In genomic region chr20:46179811-46180326, GRCh38 we compare ENCODE assay signal across 14 cellular contexts.
"Had no signal": no experiment of that assay in that cellular context is flagged by ENCODE, and none has a peak within 500 bp of the region (broad histone marks: within the 10 kb centered on the region; RNA-seq: fewer than 3 reads in every experiment).

No MANE protein-coding gene starts in this region.

- H3K4me1 Mint-ChIP-seq: neural crest cell; stimulated activated naive CD8-positive, alpha-beta T cell treated with anti-CD3 and anti-CD28 coated beads, Interleukin-15, amount 100 ng/mL, for 72 hours had no signal

- H3K9me3 ChIP-seq: breast epithelium, heart left ventricle, psoas muscle, upper lobe of left lung had no signal

- DNase-seq: activated CD4-positive, alpha-beta T cell treated with anti-CD3 and anti-CD28 coated beads, Interleukin-2, amount 50 U/mL, for 1 hour; anterior cingulate cortex; foreskin melanocyte; heart left ventricle; immature natural killer cell; midbrain; psoas muscle; stimulated activated naive CD8-positive, alpha-beta T cell treated with anti-CD3 and anti-CD28 coated beads, Interleukin-15, amount 100 ng/mL, for 72 hours; upper lobe of left lung had no signal

- H3K4me1 ChIP-seq: breast epithelium, psoas muscle had no signal

- H3K27ac Mint-ChIP-seq: activated T-helper 1 cell treated with anti-CD3 and anti-CD28 coated beads, Interleukin-12 subunit alpha, Interleukin-12 subunit beta, Interleukin-2, Interleukin-4 antibody, amounts not matched to agents 30 ng/mL and 10 ng/mL and 1 ng/mL, durations not matched to agents 14 hours and 24 hours and 36 hours; immature natural killer cell; stimulated activated naive CD8-positive, alpha-beta T cell treated with anti-CD3 and anti-CD28 coated beads, Interleukin-15, amount 100 ng/mL, for 72 hours had no signal

- H3K36me3 ChIP-seq: breast epithelium, heart left ventricle, upper lobe of left lung had no signal

- H3K36me3 Mint-ChIP-seq: immature natural killer cell had no signal

- H3K4me3 ChIP-seq: breast epithelium, heart left ventricle, lung, psoas muscle, upper lobe of left lung had no signal

- H3K27ac ChIP-seq: breast epithelium, epithelial cell of prostate, heart left ventricle, psoas muscle, upper lobe of left lung had no signal

- H3K4me3 Mint-ChIP-seq: activated T-helper 1 cell treated with anti-CD3 and anti-CD28 coated beads, Interleukin-12 subunit alpha, Interleukin-12 subunit beta, Interleukin-2, Interleukin-4 antibody, amounts not matched to agents 30 ng/mL and 10 ng/mL and 1 ng/mL, durations not matched to agents 14 hours and 24 hours and 36 hours; immature natural killer cell; neural crest cell; stimulated activated naive CD8-positive, alpha-beta T cell treated with anti-CD3 and anti-CD28 coated beads, Interleukin-15, amount 100 ng/mL, for 72 hours had no signal

- H3K9me3 Mint-ChIP-seq: activated T-helper 1 cell treated with anti-CD3 and anti-CD28 coated beads, Interleukin-12 subunit alpha, Interleukin-12 subunit beta, Interleukin-2, Interleukin-4 antibody, amounts not matched to agents 30 ng/mL and 10 ng/mL and 1 ng/mL, durations not matched to agents 14 hours and 24 hours and 36 hours; immature natural killer cell; neural crest cell; stimulated activated naive CD8-positive, alpha-beta T cell treated with anti-CD3 and anti-CD28 coated beads, Interleukin-15, amount 100 ng/mL, for 72 hours had no signal
